In genomic region chr12:442235-442884, GRCh38 we compare ENCODE assay signal across 8 cellular contexts. TPM values are rescaled to one million over a fixed set of nuclear protein-coding genes. Genes with fewer than 3 reads are reported as not detected.
A peak's percentile ranks its signal among the peaks of the same experiment; 100 is the strongest.
DNase-seq lines count a peak whose midpoint lies in the region; ATAC-seq, FAIRE-seq and TF ChIP-seq lines count a peak whose summit lies in the region.

No MANE protein-coding gene starts in this region.

- H3K27me3 ChIP-seq in CD4-positive, CD25-positive, alpha-beta regulatory T cell (ENCODE audit: control insufficient read depth, insufficient read depth, low read length), result no peaks in the 10 kb centered on the region

- intact Hi-C loops in Right ventricle myocardium superior (cut with DNase I), result no loop called here

- H3K9me3 ChIP-seq in CD4-positive, CD25-positive, alpha-beta regulatory T cell (ENCODE audit: control insufficient read depth in 2 of 2, low read length in 2 of 2), result no peaks in the 10 kb centered on the region

- no peak overlapping the region for H3K4me3 ChIP-seq in CD4-positive, CD25-positive, alpha-beta regulatory T cell (ENCODE audit: low read depth, low read length)

- peak; percentile 13 to 39 (median 26) for DNase-seq in CD4-positive, CD25-positive, alpha-beta regulatory T cell
- no peak for DNase-seq in GM19239 (ENCODE audit: insufficient read length, low spot score)
- DNase-seq in NCI-H82 (lab: John Stamatoyannopoulos, UW), result peak; percentile 78
- DNase-seq in activated naive CD4-positive, alpha-beta T cell treated with anti-CD3 and anti-CD28 coated beads, Interleukin-2, amount 10 ng/mL, durations not matched to agents 7 days and 5 days, result peak; percentile 63
- no peak for DNase-seq in Right ventricle myocardium superior
- DNase-seq in progenitor cell of endocrine pancreas (ENCODE audit: low spot score, unreplicated experiment), result peak; percentile 74
- DNase-seq in GF-D8 (lab: John Stamatoyannopoulos, UW), result no peak

- TF ChIP-seq CTCF in progenitor cell of endocrine pancreas (IDR thresholded peaks at IDR 0.05; ENCODE audit: unreplicated experiment), result peak; percentile 97

- peaks cover 0 to 5% (median 0%) of the 10 kb centered on the region in 4 donors for H3K4me1 Mint-ChIP-seq in CD4-positive, CD25-positive, alpha-beta regulatory T cell
- no peaks in the 10 kb centered on the region for H3K4me1 Mint-ChIP-seq in activated naive CD4-positive, alpha-beta T cell treated with anti-CD3 and anti-CD28 coated beads, Interleukin-2, amount 10 ng/mL, durations not matched to agents 7 days and 5 days
- no peaks in the 10 kb centered on the region for H3K4me1 Mint-ChIP-seq in progenitor cell of endocrine pancreas (ENCODE audit: low read depth)

- H3K27me3 Mint-ChIP-seq in CD4-positive, CD25-positive, alpha-beta regulatory T cell, result no peaks in the 10 kb centered on the region
- no peaks in the 10 kb centered on the region for H3K27me3 Mint-ChIP-seq in activated naive CD4-positive, alpha-beta T cell treated with anti-CD3 and anti-CD28 coated beads, Interleukin-2, amount 10 ng/mL, durations not matched to agents 7 days and 5 days
- no peaks in the 10 kb centered on the region for H3K27me3 Mint-ChIP-seq in progenitor cell of endocrine pancreas

- H3K4me3 Mint-ChIP-seq in CD4-positive, CD25-positive, alpha-beta regulatory T cell, result no peak overlapping the region
- no peak overlapping the region for H3K4me3 Mint-ChIP-seq in activated naive CD4-positive, alpha-beta T cell treated with anti-CD3 and anti-CD28 coated beads, Interleukin-2, amount 10 ng/mL, durations not matched to agents 7 days and 5 days
- no peak overlapping the region for H3K4me3 Mint-ChIP-seq in progenitor cell of endocrine pancreas (ENCODE audit: low read depth)

- no peak overlapping the region for H3K27ac Mint-ChIP-seq in CD4-positive, CD25-positive, alpha-beta regulatory T cell
- no peak overlapping the region for H3K27ac Mint-ChIP-seq in activated naive CD4-positive, alpha-beta T cell treated with anti-CD3 and anti-CD28 coated beads, Interleukin-2, amount 10 ng/mL, durations not matched to agents 7 days and 5 days
- no peak overlapping the region for H3K27ac Mint-ChIP-seq in progenitor cell of endocrine pancreas

- peak in 1 of 2 donors; percentile 37 for ATAC-seq in CD4-positive, CD25-positive, alpha-beta regulatory T cell (ENCODE audit: low read depth in 2 of 2)
- peak; percentile 70 for ATAC-seq in Right ventricle myocardium superior (ENCODE audit: poor library complexity)
- ATAC-seq in GM18867 (IDR thresholded peaks at IDR 0.05; ENCODE audit: unreplicated experiment), result no peak

- CTCF ChIA-PET in activated naive CD4-positive, alpha-beta T cell treated with anti-CD3 and anti-CD28 coated beads, Interleukin-2, amount 10 ng/mL, durations not matched to agents 7 days and 5 days (lab: Charles Lee), result interaction anchor here (0.9 to 5.5 kb wide), 13 partner anchors 8 to 109 kb away, joined by 3 to 30 read pairs (median 7); no protein-coding TSS in a partner anchor

- H3K9me3 Mint-ChIP-seq in CD4-positive, CD25-positive, alpha-beta regulatory T cell, result no peaks in the 10 kb centered on the region
- H3K9me3 Mint-ChIP-seq in activated naive CD4-positive, alpha-beta T cell treated with anti-CD3 and anti-CD28 coated beads, Interleukin-2, amount 10 ng/mL, durations not matched to agents 7 days and 5 days, result no peaks in the 10 kb centered on the region
- H3K9me3 Mint-ChIP-seq in progenitor cell of endocrine pancreas (ENCODE audit: low read depth), result no peaks in the 10 kb centered on the region

- peaks cover 2% of the 10 kb centered on the region for H3K36me3 ChIP-seq in CD4-positive, CD25-positive, alpha-beta regulatory T cell (ENCODE audit: control insufficient read depth, insufficient read depth, low read length)

- no peak overlapping the region for H3K27ac ChIP-seq in CD4-positive, CD25-positive, alpha-beta regulatory T cell (ENCODE audit: insufficient read depth, low read length, poor library complexity, severe bottlenecking)

- H3K36me3 Mint-ChIP-seq in CD4-positive, CD25-positive, alpha-beta regulatory T cell, result peaks cover 15% of the 10 kb centered on the region
- H3K36me3 Mint-ChIP-seq in activated naive CD4-positive, alpha-beta T cell treated with anti-CD3 and anti-CD28 coated beads, Interleukin-2, amount 10 ng/mL, durations not matched to agents 7 days and 5 days, result peaks cover 8% of the 10 kb centered on the region
- peaks cover 15% of the 10 kb centered on the region for H3K36me3 Mint-ChIP-seq in progenitor cell of endocrine pancreas (ENCODE audit: insufficient read depth)

- no peaks in the 10 kb centered on the region for H3K4me1 ChIP-seq in CD4-positive, CD25-positive, alpha-beta regulatory T cell (ENCODE audit: control insufficient read depth, insufficient read depth, low read length, poor library complexity, severe bottlenecking)

- FAIRE-seq in GM19239 (lab: Jason Lieb, UNC), result peak; percentile 62

RNA-seq across cellular contexts. Expression of gene B4GALNT3, which starts 17.4 kb away (rescaled TPM):
- total RNA-seq in CD4-positive, CD25-positive, alpha-beta regulatory T cell, result 0.39 TPM
- 1 to 10 TPM in 3 of 4 donors, under 1 TPM in 1; 0.06 to 2.1 (median 1.4) TPM for polyA plus RNA-seq in CD4-positive, CD25-positive, alpha-beta regulatory T cell
- total RNA-seq in Right ventricle myocardium superior, result 32.1 TPM
- 58.3 and 67.0 TPM in 2 replicates for total RNA-seq in progenitor cell of endocrine pancreas

RNA-seq across cellular contexts. Expression of gene CCDC77, which starts 40.9 kb away (rescaled TPM):
- 5.6 TPM for total RNA-seq in CD4-positive, CD25-positive, alpha-beta regulatory T cell
- 1 to 10 TPM; 3.9 to 5.6 (median 4.9) TPM for polyA plus RNA-seq in CD4-positive, CD25-positive, alpha-beta regulatory T cell
- 2.1 TPM for total RNA-seq in Right ventricle myocardium superior
- 33.4 and 38.8 TPM in 2 replicates for total RNA-seq in progenitor cell of endocrine pancreas

RNA-seq across cellular contexts. Expression of gene KDM5A, which starts 53.2 kb away (rescaled TPM):
- total RNA-seq in CD4-positive, CD25-positive, alpha-beta regulatory T cell, result 142 TPM
- polyA plus RNA-seq in CD4-positive, CD25-positive, alpha-beta regulatory T cell, result 10 to 100 TPM; 44.4 to 59.2 (median 48.7) TPM
- 28.2 TPM for total RNA-seq in Right ventricle myocardium superior
- 137 and 138 TPM in 2 replicates for total RNA-seq in progenitor cell of endocrine pancreas

Comparison
In these comparisons a context has a peak if more than half of its experiments do, and no peak if none do; other contexts are left out.
1. DNase-seq: peak in CD4-positive, CD25-positive, alpha-beta regulatory T cell (3 of 3), NCI-H82 (single experiment), activated naive CD4-positive, alpha-beta T cell treated with anti-CD3 and anti-CD28 coated beads, Interleukin-2, amount 10 ng/mL, durations not matched to agents 7 days and 5 days (single experiment) and progenitor cell of endocrine pancreas (single experiment); none in GM19239 (single experiment), Right ventricle myocardium superior (single experiment) and GF-D8 (single experiment).
2. RNA of gene B4GALNT3, which starts 17.4 kb away (total RNA-seq): 58.3 to 67.0 TPM in progenitor cell of endocrine pancreas and 32.1 TPM in Right ventricle myocardium superior (single experiment); 0.39 TPM in CD4-positive, CD25-positive, alpha-beta regulatory T cell (single experiment); every median in the first group is over 10 times any median in the second.